Comparison of ENCODE assay signal across 22 cellular contexts in genomic region chr7:112331495-112331894, GRCh38.
A peak's percentile ranks its signal among the peaks of the same experiment; 100 is the strongest.
DNase-seq lines count a peak whose midpoint lies in the region; ATAC-seq and TF ChIP-seq lines count a peak whose summit lies in the region.
"Had no signal": no experiment of that assay in that cellular context is flagged by ENCODE, and none has a peak within 500 bp of the region (broad histone marks: within the 10 kb centered on the region; RNA-seq: fewer than 3 reads in every experiment).

No MANE protein-coding gene starts in this region.

- H3K27ac ChIP-seq in HUES48 (ENCODE audit: low read depth, low read length) = peak overlapping the region; percentile 51
- H3K27ac ChIP-seq: HL-60 had no signal

- H3K9me3 ChIP-seq in HUES48 (ENCODE audit: control insufficient read depth, insufficient read depth, low read length) = no peaks in the 10 kb centered on the region
- H3K9me3 ChIP-seq: HAP-1, MG63 had no signal

- peak; percentile 66 for ATAC-seq in GM18861 (IDR thresholded peaks at IDR 0.05; ENCODE audit: unreplicated experiment)
- ATAC-seq in GM18868 (IDR thresholded peaks at IDR 0.05; ENCODE audit: unreplicated experiment) = no peak
- ATAC-seq: T-cell had no signal

- TF ChIP-seq CTCF in epithelial cell of proximal tubule (conservative IDR thresholded peaks at IDR 0.05; ENCODE audit: low read depth, low read length) = no peak

- H3K4me1 ChIP-seq in HUES48 (ENCODE audit: control insufficient read depth, insufficient read depth, low read length) = peaks cover 21% of the 10 kb centered on the region
- H3K4me1 ChIP-seq: HAP-1 had no signal

- DNase-seq in epithelial cell of proximal tubule (ENCODE audit: low read depth) = peak; percentile 22
- DNase-seq in left kidney (ENCODE audit: low read depth, low spot score) = peak; percentile 49
- no peak for DNase-seq in activated CD4-positive, alpha-beta T cell treated with anti-CD3 and anti-CD28 coated beads, Interleukin-2, amount 50 U/mL, for 1 hour
- DNase-seq in DMS79 treated with DMSO at 0.1 percent for 48 hours (lab: John Stamatoyannopoulos, UW) = no peak
- DNase-seq in NCI-H1105 (lab: John Stamatoyannopoulos, UW) = no peak
- DNase-seq: GOT3, HFFc6, IMR-90, KG1, MG63, NCI-H1417, NCI-H1694, NCI-H2029 treated with DMSO at 0.1 percent for 48 hours, NCI-H69, RPMI8226, SHP77, T-cell had no signal

- no peak overlapping the region for H3K9ac ChIP-seq in HUES48 (ENCODE audit: low read depth, low read length)

- no peak overlapping the region for H3K4me3 ChIP-seq in HUES48 (ENCODE audit: low read depth, low read length)
- H3K4me3 ChIP-seq in epithelial cell of proximal tubule (ENCODE audit: low read depth, low read length) = no peak overlapping the region
- H3K4me3 ChIP-seq: HAP-1, MG63 had no signal

- H3K36me3 ChIP-seq in HUES48 (ENCODE audit: control insufficient read depth, insufficient read depth, low read length) = peaks cover 19% of the 10 kb centered on the region
- H3K36me3 ChIP-seq: MG63 had no signal

- no peaks in the 10 kb centered on the region for H3K27me3 ChIP-seq in HUES48 (ENCODE audit: control insufficient read depth, insufficient read depth, low read length)
- H3K27me3 ChIP-seq: MG63 had no signal

Comparison
In these comparisons a context has a peak if more than half of its experiments do, and no peak if none do; other contexts are left out.
1. DNase-seq: peak in epithelial cell of proximal tubule (single experiment) and left kidney (single experiment); none in activated CD4-positive, alpha-beta T cell treated with anti-CD3 and anti-CD28 coated beads, Interleukin-2, amount 50 U/mL, for 1 hour (single experiment), DMS79 treated with DMSO at 0.1 percent for 48 hours (single experiment) and NCI-H1105 (single experiment).